In genomic region chr6:3258201-3258600, GRCh38 we compare ENCODE assay signal across 9 cellular contexts. TPM values are rescaled to one million over a fixed set of nuclear protein-coding genes. Genes with fewer than 3 reads are reported as not detected.
DNase-seq lines count a peak whose midpoint lies in the region; ATAC-seq and TF ChIP-seq lines count a peak whose summit lies in the region.
"Had no signal": no experiment of that assay in that cellular context is flagged by ENCODE, and none has a peak within 500 bp of the region (broad histone marks: within the 10 kb centered on the region; RNA-seq: fewer than 3 reads in every experiment).

No MANE protein-coding gene starts in this region.

- H3K27ac ChIP-seq in VCaP = peak overlapping the region; percentile 77; the same call in 1 of the 2 replicates
- H3K27ac ChIP-seq in sigmoid colon = peak overlapping the region; percentile 75 to 83 (median 80)

- TF ChIP-seq POLR2A in sigmoid colon (IDR thresholded peaks at IDR 0.05) = no peak

- peaks cover 0 to 39% (median 28%) of the 10 kb centered on the region in 4 donors for H3K4me1 ChIP-seq in sigmoid colon

- ATAC-seq in GM21423 (IDR thresholded peaks at IDR 0.05; ENCODE audit: unreplicated experiment) = no peak

- H3K36me3 ChIP-seq in sigmoid colon = peaks cover 0 to under 1% (median 0%) of the 10 kb centered on the region in 4 donors

- H3K27me3 ChIP-seq in sigmoid colon = no peaks in the 10 kb centered on the region

- no peak for TF ChIP-seq EP300 in sigmoid colon (IDR thresholded peaks at IDR 0.05)

- TF ChIP-seq CTCF in GM12865 (IDR thresholded peaks at IDR 0.05; ENCODE audit: insufficient read depth, low read depth, low read length, missing control alignments) (no peak), VCaP (conservative IDR thresholded peaks at IDR 0.05) (no peak), fibroblast of the aortic adventitia (IDR thresholded peaks at IDR 0.05; ENCODE audit: insufficient read depth, low read length) (no peak), sigmoid colon (IDR thresholded peaks at IDR 0.05) (no peak)

- intact Hi-C loops in sigmoid colon (cut with DNase I) = loop anchor here (5.0 kb wide), 2 partner anchors 191 to 261 kb away; partner anchors contain the start of genes NQO2 and RIPK1

- no peaks in the 10 kb centered on the region for H3K9me3 ChIP-seq in sigmoid colon

- 49 to 56% methylated on average over 12 of the region's 12 CpGs for WGBS in sigmoid colon, 2 donors

- DNase-seq in GM12865 (ENCODE audit: low read depth) = no peak
- DNase-seq in fibroblast of the aortic adventitia (ENCODE audit: low read depth) = no peak
- DNase-seq in sigmoid colon = no peak
- DNase-seq in SW 1271 (lab: John Stamatoyannopoulos, UW) = no peak
- DNase-seq in NCI-H187 (lab: John Stamatoyannopoulos, UW) = no peak
- DNase-seq in kidney glomerular epithelial cell (lab: John Stamatoyannopoulos, UW) = no peak

- H3K4me3 ChIP-seq in GM12865 (ENCODE audit: low read depth, low read length) (peak overlapping the region; percentile 36), fibroblast of the aortic adventitia (ENCODE audit: low read depth, low read length) (peak overlapping the region; percentile 60), sigmoid colon (peak overlapping the region; percentile 73 to 99 (median 86))

RNA-seq across cellular contexts. Expression of gene PSMG4, which starts 0.5 kb away (rescaled TPM):
- 11.9 and 15.4 TPM in 2 replicates for total RNA-seq in fibroblast of the aortic adventitia (ENCODE audit: low replicate concordance)
- 10 to 100 TPM; 26.4 to 39.0 (median 30.6) TPM for total RNA-seq in sigmoid colon
- 10 to 100 TPM; 14.6 to 30.1 (median 30.0) TPM for polyA plus RNA-seq in sigmoid colon

RNA-seq across cellular contexts. Expression of gene TUBB2B, which starts 30.7 kb away (rescaled TPM):
- total RNA-seq in fibroblast of the aortic adventitia (ENCODE audit: low replicate concordance) (0.25 and 2.9 TPM in 2 replicates), sigmoid colon (10 to 100 TPM; 12.7 to 24.9 (median 23.0) TPM)
- polyA plus RNA-seq in sigmoid colon = 10 to 100 TPM in 1 of 3 donors, 1 to 10 TPM in 2; 2.3 to 11.2 (median 2.4) TPM
- total RNA-seq: activated CD8-positive, alpha-beta memory T cell treated with anti-CD3 and anti-CD28 coated beads for 36 hours had no signal
